In genomic region chr1:12114340-12114683, GRCh38 we compare ENCODE assay signal across 25 cellular contexts.
"Had no signal": no experiment of that assay in that cellular context is flagged by ENCODE, and none has a peak within 500 bp of the region (broad histone marks: within the 10 kb centered on the region; RNA-seq: fewer than 3 reads in every experiment).

No MANE protein-coding gene starts in this region.

- H3K9me3 ChIP-seq: adrenal gland, body of pancreas, breast epithelium had no signal

- H3K4me3 ChIP-seq: adrenal gland, body of pancreas, breast epithelium had no signal

- H3K36me3 ChIP-seq: adrenal gland, brain microvascular endothelial cell, breast epithelium, WERI-Rb-1 had no signal

- DNase-seq: activated CD4-positive, alpha-beta memory T cell treated with anti-CD3 and anti-CD28 coated beads, Interleukin-2, amount 10 ng/mL, durations not matched to agents 7 days and 5 days; activated CD4-positive, alpha-beta T cell treated with anti-CD3 and anti-CD28 coated beads for 1 hour; activated CD4-positive, alpha-beta T cell treated with anti-CD3 and anti-CD28 coated beads for 36 hours; activated CD4-positive, alpha-beta T cell treated with anti-CD3 and anti-CD28 coated beads for 48 hours; activated CD4-positive, alpha-beta T cell treated with anti-CD3 and anti-CD28 coated beads, Interleukin-2, amount 50 U/mL, for 48 hours; activated CD4-positive, CD25-positive, alpha-beta regulatory T cell; activated CD8-positive, alpha-beta memory T cell treated with anti-CD3 and anti-CD28 coated beads for 24 hours; activated CD8-positive, alpha-beta memory T cell treated with anti-CD3 and anti-CD28 coated beads, Interleukin-2, amount 50 U/mL, for 48 hours; activated effector memory CD4-positive, alpha-beta T cell treated with Interleukin-2 at 50 U/mL for 16 hours; activated gamma-delta T cell treated with Interleukin-2 at 50 U/mL for 16 hours; activated naive CD4-positive, alpha-beta T cell; activated naive CD4-positive, alpha-beta T cell treated with anti-CD3 and anti-CD28 coated beads for 36 hours; activated naive CD4-positive, alpha-beta T cell treated with anti-CD3 and anti-CD28 coated beads, Interleukin-2, amount 50 U/mL, for 16 hours; activated naive CD8-positive, alpha-beta T cell treated with anti-CD3 and anti-CD28 coated beads for 36 hours; activated T-cell treated with anti-CD3 and anti-CD28 coated beads, Interleukin-2, amount 50 U/mL, for 24 hours; activated T-cell treated with anti-CD3 and anti-CD28 coated beads, Interleukin-2, amount 50 U/mL, for 48 hours; amniotic stem cell; body of pancreas; central memory CD4-positive, alpha-beta T cell; T-helper 9 cell; WERI-Rb-1 had no signal

- H3K27ac ChIP-seq: body of pancreas, brain microvascular endothelial cell, WERI-Rb-1 had no signal

- H3K4me1 ChIP-seq: body of pancreas had no signal

- ATAC-seq: body of pancreas, WTC11 had no signal

- H3K27me3 ChIP-seq: adrenal gland, body of pancreas, brain microvascular endothelial cell, breast epithelium had no signal
